In genomic region chr7:105014725-105015630, GRCh38 we compare ENCODE assay signal across 1 cellular context.
A peak's percentile ranks its signal among the peaks of the same experiment; 100 is the strongest.
TF ChIP-seq lines count a peak whose summit lies in the region.

No MANE protein-coding gene starts in this region.

TF ChIP-seq in H1, 55 proteins besides CTCF, POLR2A, EP300 and RAD21 (continued from another document):
- TF ChIP-seq GTF2F1 (IDR thresholded peaks at IDR 0.05; ENCODE audit: borderline replicate concordance, low read depth, low read length) (no peak), RNF2 (IDR thresholded peaks at IDR 0.05; ENCODE audit: borderline replicate concordance, low read depth, low read length, missing control alignments, poor library complexity, severe bottlenecking) (no peak), ZNF274 (IDR thresholded peaks at IDR 0.05; ENCODE audit: borderline replicate concordance, extremely low read depth, low read length) (no peak), CTBP2 (IDR thresholded peaks at IDR 0.05; ENCODE audit: borderline replicate concordance, insufficient read depth, insufficient read length, low read length) (no peak), MAX (IDR thresholded peaks at IDR 0.05) (no peak), JUN (IDR thresholded peaks at IDR 0.05; ENCODE audit: low read depth, low read length) (no peak), TAF1 (IDR thresholded peaks at IDR 0.05; ENCODE audit: low read depth, low read length) (peak; percentile 20; the same call in 1 of the 2 replicates), RBBP5 (IDR thresholded peaks at IDR 0.05; ENCODE audit: borderline replicate concordance, low read depth, low read length) (no peak; the same call in 1 of the 2 replicates), NANOG (IDR thresholded peaks at IDR 0.05; ENCODE audit: insufficient read depth, low read depth, low read length, poor library complexity, severe bottlenecking) (no peak), HDAC6 (IDR thresholded peaks at IDR 0.05; ENCODE audit: low read depth, low read length) (no peak), TCF12 (IDR thresholded peaks at IDR 0.05; ENCODE audit: low read depth, low read length) (no peak), SAP30 (IDR thresholded peaks at IDR 0.05; ENCODE audit: insufficient read depth, insufficient replicate concordance, low read length) (peak; percentile 3), USF2 (IDR thresholded peaks at IDR 0.05; ENCODE audit: low read length) (no peak), RXRA (IDR thresholded peaks at IDR 0.05; ENCODE audit: insufficient read depth, low read depth, low read length) (no peak), CHD2 (IDR thresholded peaks at IDR 0.05; ENCODE audit: low read length) (no peak), CREB1 (IDR thresholded peaks at IDR 0.05) (no peak), TEAD4 (IDR thresholded peaks at IDR 0.05; ENCODE audit: low read depth, low read length) (no peak), JUND (IDR thresholded peaks at IDR 0.05; ENCODE audit: low read length) (no peak), CBX5 (IDR thresholded peaks at IDR 0.05; ENCODE audit: low read depth, low read length) (no peak), KDM5A (IDR thresholded peaks at IDR 0.05; ENCODE audit: low read length) (0 out of 2 replicates have a peak, but pooled peaks have one; percentile 21), BACH1 (IDR thresholded peaks at IDR 0.05; ENCODE audit: low read length) (no peak), PHF8 (conservative IDR thresholded peaks at IDR 0.05; ENCODE audit: low read depth, low read length) (0 out of 2 replicates have a peak, but pooled peaks have one; percentile 19), GABPA (IDR thresholded peaks at IDR 0.05; ENCODE audit: borderline replicate concordance, insufficient read depth, low read length) (no peak), YY1 (IDR thresholded peaks at IDR 0.05; ENCODE audit: low read depth, low read length) (0 out of 2 replicates have a peak, but pooled peaks have one; percentile 19), CBX8 (IDR thresholded peaks at IDR 0.05; ENCODE audit: borderline replicate concordance, low read depth, low read length) (no peak), EGR1 (IDR thresholded peaks at IDR 0.05; ENCODE audit: borderline replicate concordance, low read depth, low read length) (no peak), FOSL1 (IDR thresholded peaks at IDR 0.05; ENCODE audit: insufficient read depth, low read depth, low read length) (no peak), EZH2 (IDR thresholded peaks at IDR 0.05; ENCODE audit: low read depth, low read length, severe bottlenecking) (no peak), SP1 (IDR thresholded peaks at IDR 0.05; ENCODE audit: low read depth, low read length) (no peak), SUZ12 (IDR thresholded peaks at IDR 0.05; ENCODE audit: low read length) (no peak), CHD7 (IDR thresholded peaks at IDR 0.05; ENCODE audit: insufficient replicate concordance, low read length) (no peak), BRCA1 (IDR thresholded peaks at IDR 0.05; ENCODE audit: low read depth, low read length) (no peak), ATF2 (IDR thresholded peaks at IDR 0.05; ENCODE audit: low read length) (no peak), E2F6 (IDR thresholded peaks at IDR 0.05) (no peak), KDM4A (IDR thresholded peaks at IDR 0.05; ENCODE audit: low read depth, low read length, severe bottlenecking) (no peak), POLR2AphosphoS5 (IDR thresholded peaks at IDR 0.05; ENCODE audit: low read depth, low read length) (0 out of 2 replicates have a peak, but pooled peaks have one; percentile 57), KDM1A (IDR thresholded peaks at IDR 0.05; ENCODE audit: borderline replicate concordance, low read length) (no peak), MAFK (IDR thresholded peaks at IDR 0.05; ENCODE audit: low read depth, low read length) (no peak), BCL11A (IDR thresholded peaks at IDR 0.05; ENCODE audit: low read depth in 2 of 2, low read length in 2 of 2) (no peak), CHD1 (IDR thresholded peaks at IDR 0.05; ENCODE audit: low read depth, low read length) (no peak; the same call in 1 of the 2 replicates), ASH2L (IDR thresholded peaks at IDR 0.05; ENCODE audit: low read length) (peak; percentile 11), SRF (IDR thresholded peaks at IDR 0.05; ENCODE audit: low read depth, low read length) (no peak), TBP (IDR thresholded peaks at IDR 0.05; ENCODE audit: low read depth, low read length) (no peak), RFX5 (IDR thresholded peaks at IDR 0.05; ENCODE audit: borderline replicate concordance, low read depth, low read length) (no peak), SIRT6 (IDR thresholded peaks at IDR 0.05; ENCODE audit: low read length) (no peak), POU5F1 (IDR thresholded peaks at IDR 0.05; ENCODE audit: low read depth, low read length) (no peak), NRF1 (IDR thresholded peaks at IDR 0.05; ENCODE audit: low read depth, low read length) (no peak), ATF3 (IDR thresholded peaks at IDR 0.05; ENCODE audit: insufficient read depth, low read depth, low read length) (no peak), SIN3A (conservative IDR thresholded peaks at IDR 0.05 in 1 of 2, IDR thresholded peaks at IDR 0.05 in 1 of 2; ENCODE audit: low read depth in 1 of 2, low read length in 2 of 2) (0 out of 4 replicates have a peak, but pooled peaks of 1 of the 2 experiments have one; percentile 21)
